Comparison of ENCODE assay signal across 8 cellular contexts in genomic region chr9:20658246-20658667, GRCh38.
A peak's percentile ranks its signal among the peaks of the same experiment; 100 is the strongest.
DNase-seq lines count a peak whose midpoint lies in the region; TF ChIP-seq lines count a peak whose summit lies in the region.
"Not testable (repeated sequence)": the region's sequence is repeated elsewhere in the genome, so short reads cannot be mapped to it uniquely, and the experiment has no call there.

No MANE protein-coding gene starts in this region.

- not testable (repeated sequence) for H3K27me3 ChIP-seq in KMS-11 (ENCODE audit: insufficient read depth, low read depth)

- not testable (repeated sequence) for H3K4me3 Mint-ChIP-seq in activated naive CD4-positive, alpha-beta T cell treated with anti-CD3 and anti-CD28 coated beads, Interleukin-2, amount 10 ng/mL, durations not matched to agents 7 days and 5 days; nephron progenitor cell

- peaks cover 28% of the 10 kb centered on the region for H3K4me1 ChIP-seq in KMS-11 (ENCODE audit: low read depth, poor library complexity, severe bottlenecking)

- H3K27me3 Mint-ChIP-seq in activated naive CD4-positive, alpha-beta T cell treated with anti-CD3 and anti-CD28 coated beads, Interleukin-2, amount 10 ng/mL, durations not matched to agents 7 days and 5 days; nephron progenitor cell (ENCODE audit: low read depth, poor library complexity): not testable (repeated sequence)

- CTCF ChIA-PET in activated naive CD4-positive, alpha-beta T cell treated with anti-CD3 and anti-CD28 coated beads, Interleukin-2, amount 10 ng/mL, durations not matched to agents 7 days and 5 days (lab: Charles Lee), result not testable (repeated sequence)

- H4K20me1 ChIP-seq in KMS-11 (ENCODE audit: insufficient read depth), result not testable (repeated sequence)

- not testable (repeated sequence) for TF ChIP-seq CTCF in AG10803 (conservative IDR thresholded peaks at IDR 0.05; ENCODE audit: low read length); KMS-11 (conservative IDR thresholded peaks at IDR 0.05; ENCODE audit: low read depth, low read length); WI38 (IDR thresholded peaks at IDR 0.05; ENCODE audit: low read depth, low read length); nephron progenitor cell (IDR thresholded peaks at IDR 0.05)

- not testable (repeated sequence) for H3K9me3 Mint-ChIP-seq in activated naive CD4-positive, alpha-beta T cell treated with anti-CD3 and anti-CD28 coated beads, Interleukin-2, amount 10 ng/mL, durations not matched to agents 7 days and 5 days
- H3K9me3 Mint-ChIP-seq in nephron progenitor cell, result peaks cover 26% of the 10 kb centered on the region

- not testable (repeated sequence) for H3K36me3 ChIP-seq in KMS-11 (ENCODE audit: insufficient read depth)

- H3K4me1 Mint-ChIP-seq in activated naive CD4-positive, alpha-beta T cell treated with anti-CD3 and anti-CD28 coated beads, Interleukin-2, amount 10 ng/mL, durations not matched to agents 7 days and 5 days; nephron progenitor cell: not testable (repeated sequence)

- not testable (repeated sequence) for DNase-seq in AG10803 (ENCODE audit: low read depth)
- DNase-seq in activated naive CD4-positive, alpha-beta T cell treated with anti-CD3 and anti-CD28 coated beads, Interleukin-2, amount 10 ng/mL, durations not matched to agents 7 days and 5 days, result peak; percentile 62
- peak; percentile 31 for DNase-seq in effector CD8-positive, alpha-beta T cell (lab: John Stamatoyannopoulos, UW)
- DNase-seq in nephron progenitor cell, result peak; percentile 49
- DNase-seq in stimulated activated CD4-positive, alpha-beta T cell treated with anti-CD3 and anti-CD28 coated beads, TNF-alpha, amount 100 ng/mL, for 4 hours (ENCODE audit: low read depth in 3 of 3), result peak in 2 of 3 experiments; percentile 11 to 13

- peak overlapping the region; percentile 79; the same call in 1 of the 2 replicates for H3K4me2 ChIP-seq in KMS-11

- H3K36me3 Mint-ChIP-seq in activated naive CD4-positive, alpha-beta T cell treated with anti-CD3 and anti-CD28 coated beads, Interleukin-2, amount 10 ng/mL, durations not matched to agents 7 days and 5 days; nephron progenitor cell (ENCODE audit: low read depth): not testable (repeated sequence)

- H3K9ac ChIP-seq in KMS-11, result peak overlapping the region; percentile 92

- peaks cover 37% of the 10 kb centered on the region for H3K79me2 ChIP-seq in KMS-11 (ENCODE audit: insufficient read depth, low read depth)

- H3K27ac Mint-ChIP-seq in activated naive CD4-positive, alpha-beta T cell treated with anti-CD3 and anti-CD28 coated beads, Interleukin-2, amount 10 ng/mL, durations not matched to agents 7 days and 5 days, result not testable (repeated sequence)
- H3K27ac Mint-ChIP-seq in nephron progenitor cell, result peak overlapping the region; percentile 84

- H3K4me3 ChIP-seq in AG10803 (ENCODE audit: low read length), result peak overlapping the region; percentile 55
- H3K4me3 ChIP-seq in KMS-11 (IDR thresholded peaks at IDR 0.05; ENCODE audit: insufficient read depth, low read depth, low read length), result not testable (repeated sequence)
- H3K4me3 ChIP-seq in WI38 (ENCODE audit: low read depth, low read length), result peak overlapping the region; percentile 57
- peak overlapping the region; percentile 53 for H3K4me3 ChIP-seq in iPS-11a (ENCODE audit: low read depth, low read length)

- peak overlapping the region; percentile 50 for H2AFZ ChIP-seq in KMS-11 (ENCODE audit: low read depth)

- H3K27ac ChIP-seq in KMS-11, result peak overlapping the region; percentile 90
